Comparison of ENCODE assay signal across 9 cellular contexts in the genomic region with DNA sequence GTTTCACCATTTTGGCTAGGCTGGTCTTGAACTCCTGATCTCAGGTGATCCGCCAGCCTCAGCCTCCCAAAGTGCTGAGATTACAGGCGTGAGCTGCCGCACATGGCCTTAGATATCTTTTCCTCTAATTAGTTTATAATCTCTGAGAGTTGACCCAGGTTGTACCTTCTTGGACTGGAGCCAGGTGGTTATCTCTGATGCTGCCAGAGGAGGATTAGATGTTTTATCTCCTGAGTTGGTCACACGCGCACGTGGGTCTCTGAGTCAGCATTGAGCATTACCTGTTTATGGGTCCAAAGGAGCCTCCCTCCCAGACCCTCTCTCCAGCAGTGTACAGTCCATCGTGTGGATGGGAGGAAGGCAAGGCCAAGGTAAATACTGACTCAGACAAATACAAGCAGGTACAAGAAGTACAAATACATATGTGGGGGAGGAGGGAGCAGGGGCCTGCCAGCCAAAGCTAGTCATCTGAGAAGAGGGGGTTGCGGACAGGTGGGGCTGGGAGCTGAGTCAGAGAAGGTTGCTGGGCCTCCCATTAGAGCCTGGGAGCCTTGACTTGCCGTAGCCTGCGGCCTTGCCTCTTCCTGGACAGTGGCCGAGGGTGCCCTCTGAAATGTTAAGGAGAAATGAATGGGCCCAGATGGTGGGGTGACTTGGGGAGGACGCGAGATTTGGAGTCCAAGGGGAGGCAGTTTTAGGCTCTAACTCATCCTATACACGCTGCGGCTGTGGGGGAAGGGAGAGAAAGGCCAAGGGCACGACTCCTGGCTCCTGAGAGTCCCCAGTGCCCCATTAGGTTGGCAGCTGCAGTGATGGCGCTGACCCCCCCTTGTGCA. TPM values are rescaled to one million over a fixed set of nuclear protein-coding genes. Genes with fewer than 3 reads are reported as not detected.
DNase-seq lines count a peak whose midpoint lies in the region; ATAC-seq, FAIRE-seq and TF ChIP-seq lines count a peak whose summit lies in the region.
"Had no signal": no experiment of that assay in that cellular context is flagged by ENCODE, and none has a peak within 500 bp of the region (broad histone marks: within the 10 kb centered on the region; RNA-seq: fewer than 3 reads in every experiment).

No MANE protein-coding gene starts in this region.

- POLR2A ChIA-PET in activated CD8-positive, alpha-beta T cell treated with anti-CD3 and anti-CD28 coated beads for 36 hours (lab: Charles Lee) = interaction anchor here (0.6 to 6.5 kb wide), 4 partner anchors 10 to 252 kb away, joined by 4 to 39 read pairs (median 4); no protein-coding TSS in a partner anchor
- POLR2A ChIA-PET in activated CD8-positive, alpha-beta T cell treated with anti-CD3 and anti-CD28 coated beads, Interleukin-2, amount 10 ng/mL, durations not matched to agents 7 days and 5 days (lab: Charles Lee) = no interaction called here
- POLR2A ChIA-PET in activated CD4-positive, alpha-beta memory T cell treated with anti-CD3 and anti-CD28 coated beads for 36 hours (lab: Charles Lee) = interaction anchor here (0.9 to 1.6 kb wide), 3 partner anchors 10 to 46 kb away, joined by 3 to 5 read pairs (median 4); no protein-coding TSS in a partner anchor

- H3K9me3 Mint-ChIP-seq in activated CD8-positive, alpha-beta T cell treated with anti-CD3 and anti-CD28 coated beads for 36 hours = no peaks in the 10 kb centered on the region
- no peaks in the 10 kb centered on the region for H3K9me3 Mint-ChIP-seq in activated CD8-positive, alpha-beta T cell treated with anti-CD3 and anti-CD28 coated beads, Interleukin-2, amount 10 ng/mL, durations not matched to agents 7 days and 5 days (ENCODE audit: insufficient read depth)
- H3K9me3 Mint-ChIP-seq in activated CD4-positive, alpha-beta memory T cell treated with anti-CD3 and anti-CD28 coated beads for 36 hours = no peaks in the 10 kb centered on the region
- H3K9me3 Mint-ChIP-seq: CD8-positive, alpha-beta memory T cell had no signal

- peaks cover 64% of the 10 kb centered on the region for H3K4me1 Mint-ChIP-seq in activated CD8-positive, alpha-beta T cell treated with anti-CD3 and anti-CD28 coated beads for 36 hours (ENCODE audit: low read depth)
- H3K4me1 Mint-ChIP-seq in activated CD8-positive, alpha-beta T cell treated with anti-CD3 and anti-CD28 coated beads, Interleukin-2, amount 10 ng/mL, durations not matched to agents 7 days and 5 days (ENCODE audit: low read depth) = peaks cover 23% of the 10 kb centered on the region
- H3K4me1 Mint-ChIP-seq in activated CD4-positive, alpha-beta memory T cell treated with anti-CD3 and anti-CD28 coated beads for 36 hours (ENCODE audit: low read depth) = peaks cover 85% of the 10 kb centered on the region

- FAIRE-seq in kidney (lab: Jason Lieb, UNC) = no peak

- H3K27ac Mint-ChIP-seq in activated CD8-positive, alpha-beta T cell treated with anti-CD3 and anti-CD28 coated beads for 36 hours = peak overlapping the region; percentile 87
- no peak overlapping the region for H3K27ac Mint-ChIP-seq in activated CD8-positive, alpha-beta T cell treated with anti-CD3 and anti-CD28 coated beads, Interleukin-2, amount 10 ng/mL, durations not matched to agents 7 days and 5 days
- H3K27ac Mint-ChIP-seq in activated CD4-positive, alpha-beta memory T cell treated with anti-CD3 and anti-CD28 coated beads for 36 hours = peak overlapping the region; percentile 89

- H3K9me3 ChIP-seq in kidney (ENCODE audit: control insufficient read depth in 1 of 2, low read length in 2 of 2) = no peaks in the 10 kb centered on the region
- no peaks in the 10 kb centered on the region for H3K9me3 ChIP-seq in suprapubic skin

- CTCF ChIA-PET in activated CD8-positive, alpha-beta T cell treated with anti-CD3 and anti-CD28 coated beads for 36 hours (lab: Charles Lee) = interaction anchor here (0.8 to 3.1 kb wide), 4 partner anchors 10 to 61 kb away, joined by 3 to 20 read pairs (median 6); no protein-coding TSS in a partner anchor
- CTCF ChIA-PET in activated CD8-positive, alpha-beta T cell treated with anti-CD3 and anti-CD28 coated beads, Interleukin-2, amount 10 ng/mL, durations not matched to agents 7 days and 5 days (lab: Charles Lee) = interaction anchor here (1.4 kb wide), 1 partner anchor 13 kb away, joined by 3 read pairs; no protein-coding TSS in a partner anchor
- CTCF ChIA-PET in activated CD4-positive, alpha-beta memory T cell treated with anti-CD3 and anti-CD28 coated beads for 36 hours (lab: Charles Lee) = interaction anchor here (0.8 to 2.5 kb wide), 6 partner anchors 11 to 138 kb away, joined by 3 to 14 read pairs (median 4); no protein-coding TSS in a partner anchor

- TF ChIP-seq CTCF in activated CD8-positive, alpha-beta T cell treated with anti-CD3 and anti-CD28 coated beads for 36 hours (IDR thresholded peaks at IDR 0.05) = no peak
- TF ChIP-seq CTCF in kidney (IDR thresholded peaks at IDR 0.05; ENCODE audit: borderline replicate concordance, extremely low read depth, insufficient read depth) (no peak), suprapubic skin (IDR thresholded peaks at IDR 0.05) (no peak)

- H3K4me3 ChIP-seq in kidney (ENCODE audit: low read length in 2 of 2) (no peak overlapping the region), suprapubic skin (peak overlapping the region; percentile 27)

- no peaks in the 10 kb centered on the region for H3K27me3 Mint-ChIP-seq in activated CD8-positive, alpha-beta T cell treated with anti-CD3 and anti-CD28 coated beads for 36 hours
- no peaks in the 10 kb centered on the region for H3K27me3 Mint-ChIP-seq in activated CD8-positive, alpha-beta T cell treated with anti-CD3 and anti-CD28 coated beads, Interleukin-2, amount 10 ng/mL, durations not matched to agents 7 days and 5 days (ENCODE audit: low read depth)
- H3K27me3 Mint-ChIP-seq in activated CD4-positive, alpha-beta memory T cell treated with anti-CD3 and anti-CD28 coated beads for 36 hours = no peaks in the 10 kb centered on the region

- H3K27ac ChIP-seq in kidney (ENCODE audit: low read depth in 2 of 2, low read length in 2 of 2) (peak overlapping the region; percentile 91 to 96), suprapubic skin (peak overlapping the region; percentile 96)

- H3K4me3 Mint-ChIP-seq in activated CD8-positive, alpha-beta T cell treated with anti-CD3 and anti-CD28 coated beads for 36 hours = no peak overlapping the region
- H3K4me3 Mint-ChIP-seq in activated CD8-positive, alpha-beta T cell treated with anti-CD3 and anti-CD28 coated beads, Interleukin-2, amount 10 ng/mL, durations not matched to agents 7 days and 5 days = no peak overlapping the region
- peak overlapping the region; percentile 54 for H3K4me3 Mint-ChIP-seq in activated CD4-positive, alpha-beta memory T cell treated with anti-CD3 and anti-CD28 coated beads for 36 hours

- H3K4me1 ChIP-seq in kidney (ENCODE audit: control insufficient read depth in 1 of 2, insufficient read depth in 1 of 2, low read depth in 1 of 2, low read length in 2 of 2) (peaks cover 34 to 39% of the 10 kb centered on the region in 2 donors), suprapubic skin (peaks cover 87% of the 10 kb centered on the region)

- H3K36me3 ChIP-seq in kidney (ENCODE audit: control insufficient read depth in 1 of 2, insufficient read depth in 2 of 2, low read length in 2 of 2) (no peaks in the 10 kb centered on the region), suprapubic skin (no peaks in the 10 kb centered on the region)

- intact Hi-C loops in activated CD8-positive, alpha-beta T cell treated with anti-CD3 and anti-CD28 coated beads for 36 hours (cut with micrococcal nuclease) = no loop called here
- intact Hi-C loops in activated CD4-positive, alpha-beta memory T cell treated with anti-CD3 and anti-CD28 coated beads for 36 hours (cut with micrococcal nuclease) = loop anchor here (1.0 to 2.0 kb wide), 2 partner anchors 13 to 21 kb away; no protein-coding TSS in a partner anchor
- intact Hi-C loops in kidney (cut with DNase I) = no loop called here

- peak; percentile 29 for ATAC-seq in activated CD8-positive, alpha-beta T cell treated with anti-CD3 and anti-CD28 coated beads for 36 hours
- no peak for ATAC-seq in activated CD8-positive, alpha-beta T cell treated with anti-CD3 and anti-CD28 coated beads, Interleukin-2, amount 10 ng/mL, durations not matched to agents 7 days and 5 days
- ATAC-seq in GM21360 (IDR thresholded peaks at IDR 0.05; ENCODE audit: unreplicated experiment) (no peak), HG03159 (IDR thresholded peaks at IDR 0.05; ENCODE audit: unreplicated experiment) (no peak), GM21619 (IDR thresholded peaks at IDR 0.05; ENCODE audit: unreplicated experiment) (no peak)

- no peaks in the 10 kb centered on the region for H3K27me3 ChIP-seq in suprapubic skin

- no peak for TF ChIP-seq EP300 in suprapubic skin (IDR thresholded peaks at IDR 0.05)

- TF ChIP-seq POLR2A in suprapubic skin (IDR thresholded peaks at IDR 0.05) = no peak

- WGBS in suprapubic skin = 48% methylated on average over 17 of the region's 17 CpGs

- H3K9ac ChIP-seq in kidney (ENCODE audit: low read length in 2 of 2) = peak overlapping the region; percentile 10 to 22

- DNase-seq in activated CD8-positive, alpha-beta T cell treated with anti-CD3 and anti-CD28 coated beads for 36 hours = peak; percentile 48
- no peak for DNase-seq in activated CD8-positive, alpha-beta T cell treated with anti-CD3 and anti-CD28 coated beads, Interleukin-2, amount 10 ng/mL, durations not matched to agents 7 days and 5 days
- peak; percentile 72 for DNase-seq in activated CD4-positive, alpha-beta memory T cell treated with anti-CD3 and anti-CD28 coated beads for 36 hours
- DNase-seq in kidney (peak; percentile 91), suprapubic skin (ENCODE audit: low spot score in 2 of 2) (peak in 1 of 2 donors; percentile 63)

- H3K36me3 Mint-ChIP-seq in activated CD8-positive, alpha-beta T cell treated with anti-CD3 and anti-CD28 coated beads for 36 hours (ENCODE audit: low read depth) = no peaks in the 10 kb centered on the region
- H3K36me3 Mint-ChIP-seq in activated CD8-positive, alpha-beta T cell treated with anti-CD3 and anti-CD28 coated beads, Interleukin-2, amount 10 ng/mL, durations not matched to agents 7 days and 5 days (ENCODE audit: low read depth) = no peaks in the 10 kb centered on the region
- H3K36me3 Mint-ChIP-seq in activated CD4-positive, alpha-beta memory T cell treated with anti-CD3 and anti-CD28 coated beads for 36 hours = no peaks in the 10 kb centered on the region

RNA-seq across cellular contexts. Expression of a gene that starts 13.1 kb away (rescaled TPM):
- 1 to 10 TPM; 2.2 to 2.5 TPM for total RNA-seq in activated CD8-positive, alpha-beta T cell treated with anti-CD3 and anti-CD28 coated beads for 36 hours
- under 1 TPM; 0.16 to 0.53 TPM for total RNA-seq in activated CD8-positive, alpha-beta T cell treated with anti-CD3 and anti-CD28 coated beads, Interleukin-2, amount 10 ng/mL, durations not matched to agents 7 days and 5 days
- total RNA-seq in activated CD4-positive, alpha-beta memory T cell treated with anti-CD3 and anti-CD28 coated beads for 36 hours = 10 to 100 TPM; 30.2 to 30.5 TPM
- total RNA-seq in kidney (33.0 TPM), suprapubic skin (10 to 100 TPM; 16.1 to 22.9 (median 20.8) TPM)
- polyA plus RNA-seq in kidney (ENCODE audit: insufficient read depth, low read depth, low replicate concordance) = 6.2 TPM
